ENCODE assay signal across 8 cellular contexts in genomic region chr1:51235611-51236547, GRCh38. TPM values are rescaled to one million over a fixed set of nuclear protein-coding genes. Genes with fewer than 3 reads are reported as not detected.
DNase-seq lines count a peak whose midpoint lies in the region; ATAC-seq and TF ChIP-seq lines count a peak whose summit lies in the region.

RNF11 (plus strand) TSS chr1:51236273; CDS start chr1:51236757, 484 bp downstream.

- no peaks in the 10 kb centered on the region for H3K27me3 ChIP-seq in mucosa of rectum (ENCODE audit: control insufficient read depth in 2 of 2, insufficient read depth in 2 of 2, low read length in 2 of 2)

- peak; percentile 64 for DNase-seq in DMS 273 treated with DMSO at 0.1 percent for 48 hours (lab: John Stamatoyannopoulos, UW)
- peak; percentile 93 for DNase-seq in OCI-M1 (lab: John Stamatoyannopoulos, UW)
- peak; percentile 94 for DNase-seq in activated T-cell treated with anti-CD3 and anti-CD28 coated beads, Interleukin-2, amount 50 U/mL, for 1 hour
- DNase-seq in epithelial cell of proximal tubule (ENCODE audit: low read depth): peak; percentile 13
- peak; percentile 72 to 84 for DNase-seq in stimulated activated CD8-positive, alpha-beta memory T cell treated with anti-CD3 and anti-CD28 coated beads, Interleukin-4, amount 100 ng/mL, for 4 hours (ENCODE audit: low read depth in 2 of 2, low spot score in 1 of 2)

- no peaks in the 10 kb centered on the region for H3K9me3 Mint-ChIP-seq in IgD-negative memory B cell

- no peaks in the 10 kb centered on the region for H3K36me3 ChIP-seq in mucosa of rectum (ENCODE audit: control insufficient read depth in 2 of 2, insufficient read depth in 2 of 2, low read length in 2 of 2)

- peak; percentile 74 for ATAC-seq in GM21529 (IDR thresholded peaks at IDR 0.05; ENCODE audit: unreplicated experiment)

- H3K36me3 Mint-ChIP-seq in IgD-negative memory B cell: peaks cover 2% of the 10 kb centered on the region

- peak within 1 kb of the TSS; percentile 95 to 98 for H3K27ac ChIP-seq in mucosa of rectum (ENCODE audit: low read depth in 2 of 2, low read length in 2 of 2)

- peaks cover 22 to 32% (median 24%) of the 10 kb centered on the region in 3 donors for H3K4me1 Mint-ChIP-seq in IgD-negative memory B cell

- H3K4me3 Mint-ChIP-seq in IgD-negative memory B cell: peak within 1 kb of the TSS; percentile 87 to 96 (median 93)

- no peak for TF ChIP-seq CTCF in epithelial cell of proximal tubule (conservative IDR thresholded peaks at IDR 0.05; ENCODE audit: low read depth, low read length)

- no peaks in the 10 kb centered on the region for H3K9me3 ChIP-seq in mucosa of rectum (ENCODE audit: control insufficient read depth in 2 of 2, low read length in 2 of 2)

- H3K27ac Mint-ChIP-seq in IgD-negative memory B cell: peak within 1 kb of the TSS; percentile 90 to 99 (median 94)

- peak within 1 kb of the TSS; percentile 99 to 100 for H3K9ac ChIP-seq in mucosa of rectum (ENCODE audit: low read depth in 1 of 2, low read length in 2 of 2)

- H3K27me3 Mint-ChIP-seq in IgD-negative memory B cell: peaks cover 5% of the 10 kb centered on the region

- peaks cover 25 to 30% of the 10 kb centered on the region in 2 donors for H3K4me1 ChIP-seq in mucosa of rectum (ENCODE audit: control insufficient read depth in 2 of 2, insufficient read depth in 2 of 2, low read length in 2 of 2)

- H3K4me3 ChIP-seq in epithelial cell of proximal tubule (ENCODE audit: low read depth, low read length) (peak within 1 kb of the TSS; percentile 76), mucosa of rectum (ENCODE audit: low read length in 2 of 2) (peak within 1 kb of the TSS; percentile 98 to 99)

RNA-seq across cellular contexts. Expression of gene RNF11, which starts in this region (rescaled TPM):
- 14.9 TPM for polyA plus RNA-seq in IgD-negative memory B cell
- 54.5 and 81.4 TPM in 2 replicates for total RNA-seq in epithelial cell of proximal tubule

Comparison
In these comparisons a context has a peak if more than half of its experiments do, and no peak if none do; other contexts are left out.
1. Peak in every context shown above with its lines: DNase-seq, ATAC-seq, H3K4me3 ChIP-seq and H3K27ac ChIP-seq.
2. DNase-seq: peak in every context shown above with its lines; median percentile 94 in activated T-cell treated with anti-CD3 and anti-CD28 coated beads, Interleukin-2, amount 50 U/mL, for 1 hour; 93 in OCI-M1; 78 in stimulated activated CD8-positive, alpha-beta memory T cell treated with anti-CD3 and anti-CD28 coated beads, Interleukin-4, amount 100 ng/mL, for 4 hours; 64 in DMS 273 treated with DMSO at 0.1 percent for 48 hours; 13 in epithelial cell of proximal tubule.